ENCODE assay signal across 14 cellular contexts in genomic region chr12:63982787-63983186, GRCh38.
"Had no signal": no experiment of that assay in that cellular context is flagged by ENCODE, and none has a peak within 500 bp of the region (broad histone marks: within the 10 kb centered on the region; RNA-seq: fewer than 3 reads in every experiment).

No MANE protein-coding gene starts in this region.

- H3K36me3 ChIP-seq: brain microvascular endothelial cell, heart right ventricle, left lung, pancreas, stomach had no signal

- H3K4me1 ChIP-seq: left lung, pancreas had no signal

- DNase-seq: activated B cell treated with CpG ODN at 0.5 μM for 24 hours; activated CD4-positive, alpha-beta T cell treated with anti-CD3 and anti-CD28 coated beads, Interleukin-2, amount 10 ng/mL, durations not matched to agents 7 days and 5 days; activated CD8-positive, alpha-beta memory T cell treated with anti-CD3 and anti-CD28 coated beads for 24 hours; activated naive CD4-positive, alpha-beta T cell treated with anti-CD3 and anti-CD28 coated beads, Interleukin-2, amount 50 U/mL, for 16 hours; activated T-cell treated with anti-CD3 and anti-CD28 coated beads for 4 hours; amniotic stem cell; brain microvascular endothelial cell; effector memory CD4-positive, alpha-beta T cell; heart right ventricle; islet precursor cell; left lung; pancreas; stimulated activated CD4-positive, alpha-beta T cell treated with anti-CD3 and anti-CD28 coated beads, Interleukin-4, amount 100 ng/mL, for 4 hours; stomach had no signal

- H3K9me3 ChIP-seq: heart right ventricle, left lung, pancreas, stomach had no signal

- H3K27me3 ChIP-seq: brain microvascular endothelial cell, heart right ventricle, left lung, pancreas, stomach had no signal

- ATAC-seq: left lung, pancreas had no signal

- H3K27ac ChIP-seq: brain microvascular endothelial cell, heart right ventricle, left lung, pancreas, stomach had no signal

- H3K4me3 ChIP-seq: heart right ventricle, left lung, pancreas, stomach had no signal
